In genomic region chr4:172573899-172574298, GRCh38 we compare ENCODE assay signal across 22 cellular contexts.
DNase-seq lines count a peak whose midpoint lies in the region; ATAC-seq, FAIRE-seq and TF ChIP-seq lines count a peak whose summit lies in the region.
"Had no signal": no experiment of that assay in that cellular context is flagged by ENCODE, and none has a peak within 500 bp of the region (broad histone marks: within the 10 kb centered on the region; RNA-seq: fewer than 3 reads in every experiment).

No MANE protein-coding gene starts in this region.

- no peak overlapping the region for H3K4me3 ChIP-seq in epithelial cell of esophagus (ENCODE audit: low read length)
- H3K4me3 ChIP-seq in heart left ventricle = no peak overlapping the region
- no peak overlapping the region for H3K4me3 ChIP-seq in HAP-1
- H3K4me3 ChIP-seq: colonic mucosa, GM23338, SJCRH30 had no signal

- TF ChIP-seq POLR2A in heart left ventricle (IDR thresholded peaks at IDR 0.05) = no peak

- H3K36me3 ChIP-seq in heart left ventricle (no peaks in the 10 kb centered on the region), HAP-1 (replicated peaks) (no peaks in the 10 kb centered on the region)
- H3K36me3 ChIP-seq: colonic mucosa, SJCRH30 had no signal

- DNase-seq in A172 (ENCODE audit: low spot score) (peak; percentile 3), HT1080 (ENCODE audit: low read depth) (peak; percentile 60), OCI-M1 (lab: John Stamatoyannopoulos, UW) (peak; percentile 55), epithelial cell of esophagus (ENCODE audit: low read depth) (peak; percentile 3), heart left ventricle (no peak), HAP-1 (ENCODE audit: low spot score in 2 of 2) (no peak), urothelium cell line (ENCODE audit: low spot score) (no peak)
- DNase-seq: 8988T; activated CD4-positive, alpha-beta T cell treated with anti-CD3 and anti-CD28 coated beads, Interleukin-2, amount 50 U/mL, for 1 hour; activated naive CD4-positive, alpha-beta T cell treated with anti-CD3 and anti-CD28 coated beads for 36 hours; CD4-positive, CD25-positive, alpha-beta regulatory T cell; colonic mucosa; kidney glomerular epithelial cell; NCI-H1048; NCI-H2081 treated with DMSO at 0.1 percent for 48 hours; NCI-H510A treated with DMSO at 0.1 percent for 48 hours; nephron progenitor cell; SJCRH30; stimulated activated CD4-positive, alpha-beta T cell treated with anti-CD3 and anti-CD28 coated beads, Interleukin-12 subunit alpha, Interleukin-12 subunit beta, amount 100 ng/mL, for 4 hours had no signal

- H3K4me1 ChIP-seq in heart left ventricle (peaks cover 0 to 12% (median 0%) of the 10 kb centered on the region in 12 donors), HAP-1 (peaks cover 10% of the 10 kb centered on the region)
- H3K4me1 ChIP-seq: colonic mucosa, SJCRH30 had no signal

- H3K9me3 ChIP-seq in heart left ventricle (no peaks in the 10 kb centered on the region), HAP-1 (no peaks in the 10 kb centered on the region)
- H3K9me3 ChIP-seq: colonic mucosa, SJCRH30 had no signal

- in situ Hi-C loops in HAP-1 (cut with MboI; ENCODE audit: low sequenced_read_pairs) = no loop called here

- H3K27ac ChIP-seq in heart left ventricle = no peak overlapping the region
- H3K27ac ChIP-seq: colonic mucosa, SJCRH30 had no signal

- ATAC-seq in GM19395 (IDR thresholded peaks at IDR 0.05; ENCODE audit: unreplicated experiment) (no peak), heart left ventricle (no peak)
- ATAC-seq: GM23338 had no signal

- 43 to 48% (median 46%) methylated on average over 2 of the region's 2 CpGs for WGBS in heart left ventricle, 4 donors

- no peaks in the 10 kb centered on the region for H3K27me3 ChIP-seq in heart left ventricle
- H3K27me3 ChIP-seq in HAP-1 (ENCODE audit: low read depth) = no peaks in the 10 kb centered on the region
- H3K27me3 ChIP-seq: colonic mucosa, SJCRH30 had no signal

- intact Hi-C loops in heart left ventricle (cut with DNase I) = no loop called here

- no peak for FAIRE-seq in urothelium cell line (lab: Jason Lieb, UNC)
- FAIRE-seq: endometrium had no signal

- TF ChIP-seq CTCF in epithelial cell of esophagus (IDR thresholded peaks at IDR 0.05; ENCODE audit: insufficient read depth, low read depth, low read length, missing control alignments) = no peak
- TF ChIP-seq CTCF in heart left ventricle (IDR thresholded peaks at IDR 0.05) = no peak

Comparison
In these comparisons a context has a peak if more than half of its experiments do, and no peak if none do; other contexts are left out.
1. DNase-seq: peak in A172 (single experiment), HT1080 (single experiment), OCI-M1 (single experiment) and epithelial cell of esophagus (single experiment); none in heart left ventricle (0 of 5), HAP-1 (0 of 2) and urothelium cell line (single experiment).